Comparison of ENCODE assay signal across 29 cellular contexts in genomic region chr3:196008387-196008786, GRCh38.
DNase-seq lines count a peak whose midpoint lies in the region; ATAC-seq, FAIRE-seq and TF ChIP-seq lines count a peak whose summit lies in the region.
"Had no signal": no experiment of that assay in that cellular context is flagged by ENCODE, and none has a peak within 500 bp of the region (broad histone marks: within the 10 kb centered on the region; RNA-seq: fewer than 3 reads in every experiment).

No MANE protein-coding gene starts in this region.

- H3K9me3 Mint-ChIP-seq in H9, result peaks cover 2 to 6% of the 10 kb centered on the region in 2 experiments; a peak in 3 of 5 replicates

- no peaks in the 10 kb centered on the region for H3K27me3 ChIP-seq in H7 (ENCODE audit: control insufficient read depth, insufficient read depth, low read length)
- H3K27me3 ChIP-seq in K562 (ENCODE audit: control insufficient read depth in 2 of 2, insufficient read depth in 2 of 2, low read length in 2 of 2), result peaks cover 16 to 35% of the 10 kb centered on the region in 2 experiments
- peaks cover 0 to 12% (median 0%) of the 10 kb centered on the region in 3 donors for H3K27me3 ChIP-seq in sigmoid colon
- no peaks in the 10 kb centered on the region for H3K27me3 ChIP-seq in H9 (ENCODE audit: insufficient read depth, low read length)
- peaks cover 0 to 18% (median 6%) of the 10 kb centered on the region in 7 donors for H3K27me3 ChIP-seq in spleen (replicated peaks in 1 of 7)
- H3K27me3 ChIP-seq: BE2C, BLaER1 had no signal

- H3K4me3 Mint-ChIP-seq in H9, result no peak overlapping the region
- H3K4me3 Mint-ChIP-seq: CD14-positive monocyte; CD4-positive, alpha-beta memory T cell; CD4-positive, CD25-positive, alpha-beta regulatory T cell; CD8-positive, alpha-beta memory T cell had no signal

- H2AFZ ChIP-seq in K562 (ENCODE audit: low read depth, low read length) (peak overlapping the region; percentile 54), H9 (ENCODE audit: low read length) (no peak overlapping the region)

- TF ChIP-seq EP300 in K562 (IDR thresholded peaks at IDR 0.05; ENCODE audit: low read length) (no peak), sigmoid colon (IDR thresholded peaks at IDR 0.05) (no peak)

- H3K4me1 ChIP-seq in K562 (replicated peaks in 1 of 2; ENCODE audit: control insufficient read depth in 2 of 2, insufficient read depth in 2 of 2, low read length in 2 of 2), result peaks cover 0 to 4% of the 10 kb centered on the region in 2 experiments; a peak in 3 of 5 replicates
- no peaks in the 10 kb centered on the region for H3K4me1 ChIP-seq in sigmoid colon
- H3K4me1 ChIP-seq in H9 (ENCODE audit: insufficient read depth, low read length), result no peaks in the 10 kb centered on the region
- H3K4me1 ChIP-seq in spleen, result no peaks in the 10 kb centered on the region
- H3K4me1 ChIP-seq: BE2C, BLaER1 had no signal

- H3K4me3 ChIP-seq in H7 (ENCODE audit: insufficient read depth, low read depth, low read length) (no peak overlapping the region), K562 (no peak overlapping the region), sigmoid colon (no peak overlapping the region), spleen (no peak overlapping the region)
- H3K4me3 ChIP-seq: BLaER1, GM12878 had no signal

- peak; percentile 48; the same call in 1 of the 3 replicates for ATAC-seq in K562
- no peak for ATAC-seq in GM19023 (IDR thresholded peaks at IDR 0.05; ENCODE audit: unreplicated experiment)

- TF ChIP-seq POLR2A in K562 (conservative IDR thresholded peaks at IDR 0.05), result no peak
- no peak for TF ChIP-seq POLR2A in sigmoid colon (IDR thresholded peaks at IDR 0.05)
- no peak for TF ChIP-seq POLR2A in spleen (IDR thresholded peaks at IDR 0.05)

- in situ Hi-C loops in K562 (cut with MboI), result no loop called here

- H3K23ac ChIP-seq in H9 (ENCODE audit: insufficient read length, low read depth, low read length), result no peak overlapping the region

- H4K5ac ChIP-seq in H9 (ENCODE audit: insufficient read length, low read depth, low read length), result no peak overlapping the region

- H3K27ac ChIP-seq in K562 (ENCODE audit: extremely low read depth, low read depth, low read length) (no peak overlapping the region), sigmoid colon (no peak overlapping the region), H9 (ENCODE audit: insufficient read length, low read depth, low read length) (no peak overlapping the region), spleen (no peak overlapping the region)
- H3K27ac ChIP-seq: BLaER1 had no signal

- peak; percentile 23 for DNase-seq in H7
- DNase-seq in K562 (ENCODE audit: extremely low read depth in 1 of 4, low spot score in 3 of 4), result no peak
- DNase-seq in mesenteric fat pad (ENCODE audit: low spot score), result peak; percentile 49
- peak; percentile 24 for DNase-seq in sigmoid colon
- no peak for DNase-seq in H9
- no peak for DNase-seq in spleen
- DNase-seq: 8988T; ACHN; BE2C; C1 segment of cervical spinal cord; CD4-positive, alpha-beta memory T cell; CD4-positive, CD25-positive, alpha-beta regulatory T cell; CD8-positive, alpha-beta memory T cell; COR-L47; DMS 273 treated with DMSO at 0.1 percent for 48 hours; DMS153; DMS53; DMS79; DND-41; EL; GDM1 had no signal

- no peak overlapping the region for H3K18ac ChIP-seq in H9 (ENCODE audit: insufficient read length, low read depth, low read length)

- no peaks in the 10 kb centered on the region for H3K23me2 ChIP-seq in H9 (ENCODE audit: insufficient read length, low read depth, low read length, poor library complexity, severe bottlenecking)

- no peak overlapping the region for H2BK20ac ChIP-seq in H9 (ENCODE audit: low read depth, low read length, poor library complexity, severe bottlenecking)

- no peak overlapping the region for H3K27ac Mint-ChIP-seq in H9
- H3K27ac Mint-ChIP-seq: CD14-positive monocyte; CD4-positive, alpha-beta memory T cell; CD4-positive, CD25-positive, alpha-beta regulatory T cell; CD8-positive, alpha-beta memory T cell had no signal

- H3K36me3 ChIP-seq in H7 (replicated peaks; ENCODE audit: control insufficient read depth, insufficient read depth, low read length) (no peaks in the 10 kb centered on the region), K562 (ENCODE audit: control insufficient read depth, insufficient read depth, low read length) (no peaks in the 10 kb centered on the region), sigmoid colon (no peaks in the 10 kb centered on the region), spleen (no peaks in the 10 kb centered on the region)
- H3K36me3 ChIP-seq: BE2C, BLaER1 had no signal

- TF ChIP-seq CTCF in K562 (IDR thresholded peaks at IDR 0.05 in 2 of 3, conservative IDR thresholded peaks at IDR 0.05 in 1 of 3; ENCODE audit: insufficient read depth in 2 of 3, low read depth in 1 of 3, low read length in 3 of 3) (no peak), sigmoid colon (IDR thresholded peaks at IDR 0.05) (no peak), H9 (conservative IDR thresholded peaks at IDR 0.05) (no peak), spleen (IDR thresholded peaks at IDR 0.05 in 8 of 11, conservative IDR thresholded peaks at IDR 0.05 in 3 of 11) (no peak)

- WGBS in K562 (ENCODE audit: insufficient coverage, low coverage, missing lambda C conversion rate), result 15% methylated on average over 13 of the region's 18 CpGs
- 89 to 93% methylated on average over 18 of the region's 18 CpGs for WGBS in sigmoid colon, 2 donors
- WGBS in H9 (ENCODE audit: extremely low coverage, insufficient read length, low lambda C conversion rate), result no CpG with 5 or more reads among the region's 18 CpGs
- 87 to 93% (median 91%) methylated on average over 18 of the region's 18 CpGs for WGBS in spleen, 5 donors

- no peaks in the 10 kb centered on the region for H3K4me1 Mint-ChIP-seq in H9
- H3K4me1 Mint-ChIP-seq: CD14-positive monocyte; CD4-positive, alpha-beta memory T cell; CD8-positive, alpha-beta memory T cell had no signal

- BruUV-seq in K562 (replicated peaks; lab: Mats Ljungman, UMichigan), result no TSS peak

- intact Hi-C loops in K562 (cut with micrococcal nuclease), result no loop called here
- intact Hi-C loops in sigmoid colon (cut with DNase I), result no loop called here
- intact Hi-C loops in spleen (cut with DNase I; ENCODE audit: low total_unique reads), result loop anchor here (10.0 kb wide), 1 partner anchor 154 kb away; no protein-coding TSS in a partner anchor

- H3K4ac ChIP-seq in H9 (ENCODE audit: low read depth, low read length), result no peak overlapping the region

- H3K9ac ChIP-seq in K562 (ENCODE audit: insufficient read depth in 1 of 2, low read depth in 2 of 2, low read length in 2 of 2) (peak overlapping the region in 1 of 2 experiments; percentile 52; a peak in 1 of 4 replicates), H9 (ENCODE audit: extremely low read depth, insufficient read length, low read length) (no peak overlapping the region)
- H3K9ac ChIP-seq: BLaER1 had no signal

- TF ChIP-seq RAD21 in K562 (CRISPR knock-in tag; conservative IDR thresholded peaks at IDR 0.05 in 1 of 2, IDR thresholded peaks at IDR 0.05 in 1 of 2), result no peak

- no peaks in the 10 kb centered on the region for H3K79me2 ChIP-seq in K562 (ENCODE audit: control insufficient read depth, insufficient read depth, low read length)
- no peaks in the 10 kb centered on the region for H3K79me2 ChIP-seq in H9 (ENCODE audit: insufficient read depth, low read length)

- H2BK5ac ChIP-seq in H9 (ENCODE audit: insufficient read length, low read length), result no peak overlapping the region

- no peak for FAIRE-seq in K562 (lab: Jason Lieb, UNC)
- FAIRE-seq: A204.1, GM12878, GM12892, GM18507, GM19239 had no signal

- H2BK12ac ChIP-seq in H9 (ENCODE audit: insufficient read length, low read depth, low read length), result no peak overlapping the region

- no peak overlapping the region for H2AK5ac ChIP-seq in H9 (ENCODE audit: insufficient read length, low read length)

- no peaks in the 10 kb centered on the region for H3K9me1 ChIP-seq in K562 (ENCODE audit: control insufficient read depth, insufficient read depth, low read length)

- H3K36me3 Mint-ChIP-seq in H9 (ENCODE audit: insufficient read depth in 1 of 3, low read depth in 3 of 3), result no peaks in the 10 kb centered on the region
- H3K36me3 Mint-ChIP-seq: CD14-positive monocyte had no signal

- H4K91ac ChIP-seq in H9 (ENCODE audit: insufficient read length, low read depth, low read length), result no peak overlapping the region

- H3K79me1 ChIP-seq in H9 (ENCODE audit: insufficient read depth, low read depth, low read length, poor library complexity, severe bottlenecking), result no peaks in the 10 kb centered on the region

- no peak overlapping the region for H2BK15ac ChIP-seq in H9 (ENCODE audit: low read depth, low read length)

- no peak overlapping the region for H2BK120ac ChIP-seq in H9 (ENCODE audit: low read depth, low read length, poor library complexity, severe bottlenecking)

- no peak overlapping the region for H3K14ac ChIP-seq in H9 (ENCODE audit: insufficient read depth, low read length)

- CTCF ChIA-PET in K562 (lab: Yijun Ruan, JAX; ENCODE audit: low intra/inter-chr PET ratio), result no interaction called here

- H3T11ph ChIP-seq in H9 (ENCODE audit: low read length), result no peak overlapping the region

- H4K8ac ChIP-seq in H9 (replicated peaks; ENCODE audit: insufficient read length, low read depth, low read length), result no peak overlapping the region

- POLR2A ChIA-PET in K562 (lab: Yijun Ruan, JAX), result interaction anchor here (0.7 kb wide), 1 partner anchor 310 kb away, joined by 4 read pairs; no protein-coding TSS in a partner anchor

- H3K27me3 Mint-ChIP-seq in H9 (ENCODE audit: low read depth), result peaks cover 4% of the 10 kb centered on the region

- H3K9me3 ChIP-seq in K562 (replicated peaks; ENCODE audit: control insufficient read depth, insufficient read depth, low read depth, low read length) (0 out of 2 replicates have a peak, but pooled peaks cover 2% of the 10 kb centered on the region), sigmoid colon (no peaks in the 10 kb centered on the region), H9 (ENCODE audit: control insufficient read depth, low read depth, low read length) (no peaks in the 10 kb centered on the region), spleen (peaks cover 0 to 10% (median 6%) of the 10 kb centered on the region in 8 donors)
- H3K9me3 ChIP-seq: BE2C had no signal

- H3K4me2 ChIP-seq in K562 (ENCODE audit: insufficient read depth, low read length) (peak overlapping the region; percentile 17; the same call in 1 of the 2 replicates), H9 (ENCODE audit: insufficient read depth, insufficient read length, low read length) (no peak overlapping the region)
- H3K4me2 ChIP-seq: BLaER1 had no signal

- H4K20me1 ChIP-seq in K562 (replicated peaks; ENCODE audit: control insufficient read depth, insufficient read depth, low read length) (no peaks in the 10 kb centered on the region), H9 (ENCODE audit: control insufficient read depth, insufficient read depth, insufficient read length) (no peaks in the 10 kb centered on the region)
- H4K20me1 ChIP-seq: BLaER1 had no signal

- H3K56ac ChIP-seq in H9 (ENCODE audit: insufficient read length, low read depth, low read length), result no peak overlapping the region

TF ChIP-seq in K562, 482 proteins besides CTCF, POLR2A, EP300 and RAD21 (continues in another document):
- no peak for TF ChIP-seq YBX1 (IDR thresholded peaks at IDR 0.05)
- TF ChIP-seq ZZZ3 (IDR thresholded peaks at IDR 0.05), result no peak
- TF ChIP-seq HNRNPK (IDR thresholded peaks at IDR 0.05; ENCODE audit: low read depth, low read length, poor library complexity, severe bottlenecking), result no peak
- no peak for TF ChIP-seq KLF1 (tag; IDR thresholded peaks at IDR 0.05)
- TF ChIP-seq PPARD (CRISPR knock-in tag; IDR thresholded peaks at IDR 0.05), result no peak

Comparison
In these comparisons a context has a peak if more than half of its experiments do, and no peak if none do; other contexts are left out.
1. DNase-seq: peak in H7 (single experiment), mesenteric fat pad (single experiment) and sigmoid colon (single experiment); none in K562 (0 of 4), H9 (single experiment) and spleen (single experiment).